ENCODE assay signal across 19 cellular contexts in the genomic region with DNA sequence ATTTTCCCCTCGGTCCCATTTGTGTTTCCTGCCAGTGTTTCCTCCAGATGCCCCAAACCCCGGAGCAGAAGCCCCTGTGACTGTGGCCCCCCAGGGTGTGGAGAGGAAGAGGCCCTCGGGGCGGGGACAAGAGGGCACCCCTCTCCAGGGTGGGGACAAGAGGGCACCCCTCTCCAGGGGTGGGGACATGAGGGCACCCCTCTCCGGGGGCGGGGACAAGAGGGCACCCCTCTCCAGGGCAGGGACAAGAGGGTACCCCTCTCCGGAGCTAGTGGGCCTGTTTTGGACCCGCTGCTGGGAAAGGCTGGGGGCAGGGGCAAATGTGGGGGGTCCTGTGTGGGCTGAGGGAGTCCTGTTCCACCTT. TPM values are rescaled to one million over a fixed set of nuclear protein-coding genes. Genes with fewer than 3 reads are reported as not detected.
DNase-seq lines count a peak whose midpoint lies in the region; ATAC-seq, FAIRE-seq and TF ChIP-seq lines count a peak whose summit lies in the region.
"Had no signal": no experiment of that assay in that cellular context is flagged by ENCODE, and none has a peak within 500 bp of the region (broad histone marks: within the 10 kb centered on the region; RNA-seq: fewer than 3 reads in every experiment).

No MANE protein-coding gene starts in this region.

- H3K79me2 ChIP-seq in GM23338 (replicated peaks; ENCODE audit: insufficient read depth) (no peaks in the 10 kb centered on the region), OCI-LY7 (ENCODE audit: insufficient read depth, low read depth, low read length) (no peaks in the 10 kb centered on the region), parathyroid adenoma (peaks cover 10% of the 10 kb centered on the region)

- H3K36me3 ChIP-seq in GM23338 (ENCODE audit: insufficient read depth) (no peaks in the 10 kb centered on the region), OCI-LY7 (ENCODE audit: insufficient read depth, low read length) (no peaks in the 10 kb centered on the region), kidney (ENCODE audit: control insufficient read depth in 1 of 2, insufficient read depth in 2 of 2, low read length in 2 of 2) (no peaks in the 10 kb centered on the region), parathyroid adenoma (ENCODE audit: control insufficient read depth, insufficient read depth, low read length) (no peaks in the 10 kb centered on the region)
- H3K36me3 ChIP-seq: BLaER1 had no signal

- peak overlapping the region; percentile 60 for H3K4me3 Mint-ChIP-seq in GM23338
- H3K4me3 Mint-ChIP-seq: CD8-positive, alpha-beta memory T cell had no signal

- peaks cover 13% of the 10 kb centered on the region for H3K36me3 Mint-ChIP-seq in GM23338 (ENCODE audit: low read depth)
- H3K36me3 Mint-ChIP-seq: CD8-positive, alpha-beta memory T cell had no signal

- CTCF ChIA-PET in OCI-LY7 (lab: Charles Lee; ENCODE audit: unreplicated experiment) = no interaction called here

- H3K9ac ChIP-seq in kidney (ENCODE audit: low read length in 2 of 2) (no peak overlapping the region), parathyroid adenoma (no peak overlapping the region)
- H3K9ac ChIP-seq: BLaER1, KMS-11 had no signal

- FAIRE-seq in kidney (lab: Jason Lieb, UNC) = no peak
- FAIRE-seq: A549, H54 had no signal

- peaks cover 9% of the 10 kb centered on the region; the same call in 2 of the 3 replicates for H3K9me3 Mint-ChIP-seq in GM23338

- peaks cover 35% of the 10 kb centered on the region for H3K27me3 Mint-ChIP-seq in GM23338 (ENCODE audit: insufficient read depth, low read depth, poor library complexity)

- H3K4me3 ChIP-seq in GM23338 = peak overlapping the region; percentile 7
- H3K4me3 ChIP-seq in OCI-LY7 (ENCODE audit: low read depth, low read length, poor library complexity, severe bottlenecking) = no peak overlapping the region
- no peak overlapping the region for H3K4me3 ChIP-seq in kidney (ENCODE audit: low read length in 2 of 2)
- no peak overlapping the region for H3K4me3 ChIP-seq in parathyroid adenoma (ENCODE audit: low read depth, low read length)
- H3K4me3 ChIP-seq: A549, BLaER1, SK-N-MC had no signal

- H4K20me1 ChIP-seq in GM23338 (replicated peaks; ENCODE audit: insufficient read depth) (no peaks in the 10 kb centered on the region), OCI-LY7 (ENCODE audit: insufficient read depth, low read length) (no peaks in the 10 kb centered on the region)
- H4K20me1 ChIP-seq: BLaER1 had no signal

- H3K27ac ChIP-seq in GM23338 (ENCODE audit: low read depth) (peak overlapping the region; percentile 34; the same call in 1 of the 2 replicates), OCI-LY7 (ENCODE audit: low read depth, low read length, poor library complexity, severe bottlenecking) (no peak overlapping the region), kidney (ENCODE audit: low read depth in 2 of 2, low read length in 2 of 2) (no peak overlapping the region), parathyroid adenoma (peak overlapping the region; percentile 59)
- H3K27ac ChIP-seq: A549, BLaER1, KMS-11, SK-N-MC had no signal

- POLR2A ChIA-PET in OCI-LY7 (lab: Charles Lee) = no interaction called here

- intact Hi-C loops in OCI-LY7 (cut with micrococcal nuclease; ENCODE audit: unreplicated experiment) = no loop called here
- intact Hi-C loops in kidney (cut with DNase I) = no loop called here

- H3K9me3 ChIP-seq in OCI-LY7 (ENCODE audit: low read length) (no peaks in the 10 kb centered on the region), kidney (ENCODE audit: control insufficient read depth in 1 of 2, low read length in 2 of 2) (no peaks in the 10 kb centered on the region), parathyroid adenoma (ENCODE audit: control insufficient read depth, low read length) (no peaks in the 10 kb centered on the region)
- H3K9me3 ChIP-seq: A549 had no signal

- ATAC-seq in GM23338 (no peak), GM18511 (IDR thresholded peaks at IDR 0.05; ENCODE audit: unreplicated experiment) (no peak)
- ATAC-seq: A549 had no signal

- peaks cover 18% of the 10 kb centered on the region for H3K4me1 Mint-ChIP-seq in GM23338

- 0 out of 2 replicates have a peak, but pooled peaks cover 7% of the 10 kb centered on the region for H3K27me3 ChIP-seq in GM23338 (ENCODE audit: insufficient read depth)
- no peaks in the 10 kb centered on the region for H3K27me3 ChIP-seq in parathyroid adenoma (ENCODE audit: control insufficient read depth, insufficient read depth, low read length)

- TF ChIP-seq CTCF in GM23338 (conservative IDR thresholded peaks at IDR 0.05; ENCODE audit: low read depth in 2 of 2) = no peak
- TF ChIP-seq CTCF in OCI-LY7 (conservative IDR thresholded peaks at IDR 0.05; ENCODE audit: low read length) = no peak
- no peak for TF ChIP-seq CTCF in kidney (IDR thresholded peaks at IDR 0.05; ENCODE audit: borderline replicate concordance, extremely low read depth, insufficient read depth)
- no peak for TF ChIP-seq CTCF in parathyroid adenoma (IDR thresholded peaks at IDR 0.05)

- H2AFZ ChIP-seq in GM23338 (no peak overlapping the region), OCI-LY7 (ENCODE audit: low read length) (peak overlapping the region; percentile 66; the same call in 1 of the 2 replicates), parathyroid adenoma (peak overlapping the region; percentile 57)

- DNase-seq in GM23338 (ENCODE audit: low spot score) (no peak), OCI-LY7 (ENCODE audit: low spot score) (no peak), kidney (peak; percentile 33), NCI-H526 treated with DMSO at 0.1 percent for 48 hours (lab: John Stamatoyannopoulos, UW) (no peak), LoVo (ENCODE audit: low spot score) (no peak)
- DNase-seq: CD8-positive, alpha-beta memory T cell; DMS79 treated with DMSO at 0.1 percent for 48 hours; NCI-H1417; NCI-H187; NCI-H2107; NCI-H524 had no signal

- no peaks in the 10 kb centered on the region for H3K9me2 ChIP-seq in GM23338 (ENCODE audit: insufficient read depth)
- H3K9me2 ChIP-seq in OCI-LY7 (ENCODE audit: insufficient read depth, low read length) = no peaks in the 10 kb centered on the region

- BruUV-seq in OCI-LY7 (replicated peaks; lab: Mats Ljungman, UMichigan) = no TSS peak

- peak overlapping the region; percentile 78; the same call in 1 of the 2 replicates for H3K27ac Mint-ChIP-seq in GM23338
- H3K27ac Mint-ChIP-seq: CD8-positive, alpha-beta memory T cell had no signal

- peak overlapping the region; percentile 58 for H3K4me2 ChIP-seq in GM23338
- H3K4me2 ChIP-seq in OCI-LY7 (ENCODE audit: low read length) = peak overlapping the region; percentile 54
- no peak overlapping the region for H3K4me2 ChIP-seq in parathyroid adenoma (ENCODE audit: low read length)
- H3K4me2 ChIP-seq: A549, BLaER1, KMS-11 had no signal

- H3K4me1 ChIP-seq in GM23338 (ENCODE audit: insufficient read depth) (peaks cover 15% of the 10 kb centered on the region; the same call in 1 of the 2 replicates), OCI-LY7 (ENCODE audit: insufficient read depth, low read length, poor library complexity, severe bottlenecking) (peaks cover 15% of the 10 kb centered on the region), kidney (ENCODE audit: control insufficient read depth in 1 of 2, insufficient read depth in 1 of 2, low read depth in 1 of 2, low read length in 2 of 2) (no peaks in the 10 kb centered on the region), parathyroid adenoma (peaks cover 11% of the 10 kb centered on the region)
- H3K4me1 ChIP-seq: A549 had no signal

- no peaks in the 10 kb centered on the region for H3F3A ChIP-seq in GM23338 (replicated peaks; ENCODE audit: low read depth)

TF ChIP-seq in GM23338, 12 proteins besides CTCF, POLR2A, EP300 and RAD21:
- TF ChIP-seq, protein P1, sequence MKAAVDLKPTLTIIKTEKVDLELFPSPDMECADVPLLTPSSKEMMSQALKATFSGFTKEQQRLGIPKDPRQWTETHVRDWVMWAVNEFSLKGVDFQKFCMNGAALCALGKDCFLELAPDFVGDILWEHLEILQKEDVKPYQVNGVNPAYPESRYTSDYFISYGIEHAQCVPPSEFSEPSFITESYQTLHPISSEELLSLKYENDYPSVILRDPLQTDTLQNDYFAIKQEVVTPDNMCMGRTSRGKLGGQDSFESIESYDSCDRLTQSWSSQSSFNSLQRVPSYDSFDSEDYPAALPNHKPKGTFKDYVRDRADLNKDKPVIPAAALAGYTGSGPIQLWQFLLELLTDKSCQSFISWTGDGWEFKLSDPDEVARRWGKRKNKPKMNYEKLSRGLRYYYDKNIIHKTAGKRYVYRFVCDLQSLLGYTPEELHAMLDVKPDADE (IDR thresholded peaks at IDR 0.05) = no peak
- no peak for TF ChIP-seq ZNF331 (CRISPR knock-in tag; IDR thresholded peaks at IDR 0.05; ENCODE audit: low read depth)

RNA-seq across cellular contexts. Expression of gene MYT1, which starts 13.2 kb away (rescaled TPM):
- total RNA-seq in GM23338 (2014; rRNA removed; shearing (Covaris generic)) = 0.83 and 1.6 TPM in 2 replicates
- polyA plus RNA-seq in GM23338 (2016; fragmentation: Nextera tagmentation; extraction: Ambion mirVana) = 1.1 and 1.6 TPM in 2 replicates
- total RNA-seq in OCI-LY7 (2014; rRNA removed; shearing (Covaris generic)) = 0.31 and 0.32 TPM in 2 replicates
- total RNA-seq in OCI-LY7 (2022) = 0.30 and 0.95 TPM in 2 replicates
- total RNA-seq in kidney = not detected
- not detected for polyA plus RNA-seq in kidney (ENCODE audit: insufficient read depth, low read depth, low replicate concordance)
- total RNA-seq: M059J had no signal
- polyA plus RNA-seq: CD8-positive, alpha-beta memory T cell had no signal

Comparison
In these comparisons a context has a peak if more than half of its experiments do, and no peak if none do; other contexts are left out.
1. H3K27ac ChIP-seq: peak in GM23338 (single experiment) and parathyroid adenoma (single experiment); none in OCI-LY7 (single experiment) and kidney (0 of 2).